In the genomic region with DNA sequence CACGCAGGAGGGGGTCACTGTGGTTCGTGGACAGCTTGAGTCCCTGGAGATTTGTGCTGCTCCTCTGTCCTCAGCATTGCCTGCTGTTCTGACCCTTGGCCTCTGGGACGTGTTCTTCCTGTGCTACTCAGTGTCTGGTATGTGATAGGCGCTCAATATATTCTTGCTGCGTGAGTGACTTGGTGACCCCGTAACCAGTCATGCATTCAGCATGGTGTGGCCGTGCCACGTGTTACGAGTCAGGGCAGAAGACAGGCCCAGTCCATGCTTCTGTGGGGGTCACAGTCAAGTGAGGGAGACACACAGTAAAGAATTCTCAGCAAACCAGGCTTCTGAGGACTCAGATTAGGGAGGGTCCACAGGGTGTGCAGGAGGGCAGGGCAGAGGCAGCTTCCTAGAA, we compare ENCODE assay signal across 12 cellular contexts. TPM values are rescaled to one million over a fixed set of nuclear protein-coding genes. Genes with fewer than 3 reads are reported as not detected.
DNase-seq lines count a peak whose midpoint lies in the region; ATAC-seq, FAIRE-seq and TF ChIP-seq lines count a peak whose summit lies in the region.
"Had no signal": no experiment of that assay in that cellular context is flagged by ENCODE, and none has a peak within 500 bp of the region (broad histone marks: within the 10 kb centered on the region; RNA-seq: fewer than 3 reads in every experiment).

No MANE protein-coding gene starts in this region.

- H4K20me1 ChIP-seq in K562 (replicated peaks; ENCODE audit: control insufficient read depth, insufficient read depth, low read length) = peaks cover 84% of the 10 kb centered on the region

- peaks cover 56% of the 10 kb centered on the region; the same call in 2 of the 3 replicates for H3K36me3 ChIP-seq in K562 (ENCODE audit: control insufficient read depth, insufficient read depth, low read length)
- peaks cover 0 to 2% of the 10 kb centered on the region in 2 donors for H3K36me3 ChIP-seq in mucosa of rectum (ENCODE audit: control insufficient read depth in 2 of 2, insufficient read depth in 2 of 2, low read length in 2 of 2)

- no peak for TF ChIP-seq EP300 in K562 (IDR thresholded peaks at IDR 0.05; ENCODE audit: low read length)

- no peaks in the 10 kb centered on the region for H3K9me3 ChIP-seq in K562 (replicated peaks; ENCODE audit: control insufficient read depth, insufficient read depth, low read depth, low read length)
- H3K9me3 ChIP-seq in mucosa of rectum (ENCODE audit: control insufficient read depth in 2 of 2, low read length in 2 of 2) = no peaks in the 10 kb centered on the region

- WGBS in K562 (ENCODE audit: insufficient coverage, low coverage, missing lambda C conversion rate) = 81% methylated on average over 9 of the region's 9 CpGs

- intact Hi-C loops in K562 (cut with micrococcal nuclease) = no loop called here

- no peak for FAIRE-seq in K562 (lab: Jason Lieb, UNC)
- FAIRE-seq: TTC549 had no signal

- no peak for TF ChIP-seq RAD21 in K562 (CRISPR knock-in tag; conservative IDR thresholded peaks at IDR 0.05 in 1 of 2, IDR thresholded peaks at IDR 0.05 in 1 of 2)

- TF ChIP-seq CTCF in K562 (IDR thresholded peaks at IDR 0.05 in 2 of 3, conservative IDR thresholded peaks at IDR 0.05 in 1 of 3; ENCODE audit: insufficient read depth in 2 of 3, low read depth in 1 of 3, low read length in 3 of 3) = no peak

- POLR2A ChIA-PET in K562 (lab: Yijun Ruan, JAX) = interaction anchor here (0.8 to 1.6 kb wide), 3 partner anchors 8 to 80 kb away, joined by 3 to 7 read pairs (median 4); a partner anchor contains a TSS

- peak overlapping the region in 1 of 2 experiments; percentile 63; a peak in 2 of 4 replicates for H3K9ac ChIP-seq in K562 (ENCODE audit: insufficient read depth in 1 of 2, low read depth in 2 of 2, low read length in 2 of 2)
- H3K9ac ChIP-seq in mucosa of rectum (ENCODE audit: low read depth in 1 of 2, low read length in 2 of 2) = peak overlapping the region; percentile 41 to 44

- H3K27ac ChIP-seq in K562 (ENCODE audit: extremely low read depth, low read depth, low read length) (no peak overlapping the region; the same call in 2 of the 3 replicates), mucosa of rectum (ENCODE audit: low read depth in 2 of 2, low read length in 2 of 2) (peak overlapping the region; percentile 46 to 75)

- in situ Hi-C loops in Caki2 (cut with HindIII; ENCODE audit: low pct_unique_long_range_greater_than_20kb, low sequenced_read_pairs) (no loop called here), K562 (cut with MboI) (no loop called here)

- ATAC-seq in K562 (no peak), GM18519 (IDR thresholded peaks at IDR 0.05; ENCODE audit: low FRiP score, unreplicated experiment) (no peak), GM21526 (IDR thresholded peaks at IDR 0.05; ENCODE audit: low FRiP score, unreplicated experiment) (no peak), GM21423 (IDR thresholded peaks at IDR 0.05; ENCODE audit: unreplicated experiment) (no peak)

- peaks cover 15% of the 10 kb centered on the region for H3K9me1 ChIP-seq in K562 (ENCODE audit: control insufficient read depth, insufficient read depth, low read length)

- H2AFZ ChIP-seq in K562 (ENCODE audit: low read depth, low read length) = no peak overlapping the region

- peaks cover 97% of the 10 kb centered on the region for H3K79me2 ChIP-seq in K562 (ENCODE audit: control insufficient read depth, insufficient read depth, low read length)

- CTCF ChIA-PET in K562 (lab: Yijun Ruan, JAX; ENCODE audit: low intra/inter-chr PET ratio) = no interaction called here

- no peak overlapping the region for H3K4me2 ChIP-seq in K562 (ENCODE audit: insufficient read depth, low read length)

- BruUV-seq in K562 (replicated peaks; lab: Mats Ljungman, UMichigan) = no TSS peak

- TF ChIP-seq POLR2A in K562 (conservative IDR thresholded peaks at IDR 0.05) = no peak

- H3K4me3 ChIP-seq in K562 (no peak overlapping the region), mucosa of rectum (ENCODE audit: low read length in 2 of 2) (no peak overlapping the region)

- H3K27me3 ChIP-seq in K562 (ENCODE audit: control insufficient read depth in 2 of 2, insufficient read depth in 2 of 2, low read length in 2 of 2) (no peaks in the 10 kb centered on the region), mucosa of rectum (ENCODE audit: control insufficient read depth in 2 of 2, insufficient read depth in 2 of 2, low read length in 2 of 2) (no peaks in the 10 kb centered on the region)

- H3K4me1 ChIP-seq in K562 (replicated peaks in 1 of 2; ENCODE audit: control insufficient read depth in 2 of 2, insufficient read depth in 2 of 2, low read length in 2 of 2) = peaks cover 34 to 57% of the 10 kb centered on the region in 2 experiments
- H3K4me1 ChIP-seq in mucosa of rectum (ENCODE audit: control insufficient read depth in 2 of 2, insufficient read depth in 2 of 2, low read length in 2 of 2) = peaks cover 47 to 49% of the 10 kb centered on the region in 2 donors

- DNase-seq in Caki2 (ENCODE audit: low read depth) = peak; percentile 93
- no peak for DNase-seq in K562 (ENCODE audit: extremely low read depth in 1 of 4, low spot score in 3 of 4)
- DNase-seq: AML-193; effector memory CD4-positive, alpha-beta T cell; islet precursor cell; NCI-H2029 had no signal

RNA-seq across cellular contexts. Expression of a gene that starts 7.8 kb away (rescaled TPM):
- 95.2 and 106 TPM in 2 replicates for total RNA-seq in Caki2 (2014; rRNA removed; shearing (Covaris generic); ENCODE audit: low replicate concordance)
- total RNA-seq in K562 (2011; cell fraction: chromatin; rRNA removed; ENCODE audit: low replicate concordance) = 32.7 and 64.0 TPM in 2 replicates
- total RNA-seq in K562 (2011; cell fraction: nucleolus; rRNA removed) = 49.9 and 53.4 TPM in 2 replicates
- total RNA-seq in K562 (2011; cell fraction: nucleoplasm; rRNA removed) = 37.0 and 42.9 TPM in 2 replicates
- total RNA-seq in K562 (2014; rRNA removed) (20.3 and 38.6 TPM in 2 replicates), K562 (2014; rRNA removed; fragmentation: Illumina TruSeq; extraction: Trizol) (3.1 and 3.5 TPM in 2 replicates), K562 (2015; rRNA removed; fragmentation: Illumina TruSeq; extraction: Trizol) (7.9 and 8.4 TPM in 2 replicates), K562 (2021) (16.4 and 17.6 TPM in 2 replicates)
- polyA plus RNA-seq in K562 (2011; rRNA removed) (7.3 and 8.0 TPM in 2 replicates), K562 (2014; fragmentation: Illumina TruSeq; extraction: Trizol) (2.7 and 5.0 TPM in 2 replicates), K562 (2014; fragmentation: Nextera tagmentation; extraction: Ambion mirVana) (under 1 TPM; 0.04 to 0.10 TPM), K562 (2014; rRNA removed) (19.9 and 22.0 TPM in 2 replicates)
- polyA plus RNA-seq in K562 (2011; cell fraction: cytosol; rRNA removed) = 7.1 and 13.5 TPM in 2 replicates
- 51.3 and 83.8 TPM in 2 replicates for polyA plus RNA-seq in K562 (2011; cell fraction: nucleus; rRNA removed)
- polyA plus RNA-seq in K562 (2012) = 18.5 and 23.4 TPM in 2 replicates
- polyA minus RNA-seq in K562 (2011; rRNA and poly(A)+ RNA removed) = 4.4 and 5.2 TPM in 2 replicates
- polyA minus RNA-seq in K562 (2011; cell fraction: cytosol; rRNA and poly(A)+ RNA removed) = 4.8 and 13.3 TPM in 2 replicates
- polyA minus RNA-seq in K562 (2011; cell fraction: nucleus; rRNA and poly(A)+ RNA removed) = 14.3 and 14.8 TPM in 2 replicates

RNA-seq across cellular contexts. Expression of a gene that starts 21.7 kb away (rescaled TPM):
- total RNA-seq in Caki2 (2014; rRNA removed; shearing (Covaris generic); ENCODE audit: low replicate concordance) = 79.7 and 108 TPM in 2 replicates
- 22.7 and 62.8 TPM in 2 replicates for total RNA-seq in K562 (2011; cell fraction: chromatin; rRNA removed; ENCODE audit: low replicate concordance)
- 37.2 and 43.2 TPM in 2 replicates for total RNA-seq in K562 (2011; cell fraction: nucleolus; rRNA removed)
- 26.5 and 32.7 TPM in 2 replicates for total RNA-seq in K562 (2011; cell fraction: nucleoplasm; rRNA removed)
- total RNA-seq in K562 (2014; rRNA removed) (54.9 and 62.7 TPM in 2 replicates), K562 (2014; rRNA removed; fragmentation: Illumina TruSeq; extraction: Trizol) (31.3 and 33.0 TPM in 2 replicates), K562 (2015; rRNA removed; fragmentation: Illumina TruSeq; extraction: Trizol) (39.5 and 42.3 TPM in 2 replicates), K562 (2021) (60.7 and 62.6 TPM in 2 replicates)
- polyA plus RNA-seq in K562 (2011; rRNA removed) (23.1 and 32.5 TPM in 2 replicates), K562 (2014; fragmentation: Illumina TruSeq; extraction: Trizol) (32.6 and 50.6 TPM in 2 replicates), K562 (2014; fragmentation: Nextera tagmentation; extraction: Ambion mirVana) (100 to 1,000 TPM in 1 of 2 experiments, 10 to 100 TPM in 1; 84.9 to 124 TPM), K562 (2014; rRNA removed) (49.6 and 57.5 TPM in 2 replicates)
- polyA plus RNA-seq in K562 (2011; cell fraction: cytosol; rRNA removed) = 41.8 and 86.0 TPM in 2 replicates
- 34.9 and 43.7 TPM in 2 replicates for polyA plus RNA-seq in K562 (2011; cell fraction: nucleus; rRNA removed)
- 41.3 and 54.9 TPM in 2 replicates for polyA plus RNA-seq in K562 (2012)
- polyA minus RNA-seq in K562 (2011; rRNA and poly(A)+ RNA removed) = 5.7 and 7.6 TPM in 2 replicates
- 17.8 and 23.9 TPM in 2 replicates for polyA minus RNA-seq in K562 (2011; cell fraction: cytosol; rRNA and poly(A)+ RNA removed)
- 7.9 and 11.3 TPM in 2 replicates for polyA minus RNA-seq in K562 (2011; cell fraction: nucleus; rRNA and poly(A)+ RNA removed)

RNA-seq across cellular contexts. Expression of a gene that starts 24.5 kb away (rescaled TPM):
- total RNA-seq in Caki2 (2014; rRNA removed; shearing (Covaris generic); ENCODE audit: low replicate concordance) = not detected in 2 replicates
- total RNA-seq in K562 (2011; cell fraction: chromatin; rRNA removed; ENCODE audit: low replicate concordance) = 0.25 and 1.9 TPM in 2 replicates
- total RNA-seq in K562 (2011; cell fraction: nucleolus; rRNA removed) = 2.4 and 3.5 TPM in 2 replicates
- total RNA-seq in K562 (2011; cell fraction: nucleoplasm; rRNA removed) = 0.92 and 1.3 TPM in 2 replicates
- 1.5 and 2.7 TPM in 2 replicates for total RNA-seq in K562 (2014; rRNA removed)
- 0.07 TPM in 1 of 2 replicates, not detected in the other for total RNA-seq in K562 (2014; rRNA removed; fragmentation: Illumina TruSeq; extraction: Trizol)
- 0.54 and 0.72 TPM in 2 replicates for total RNA-seq in K562 (2015; rRNA removed; fragmentation: Illumina TruSeq; extraction: Trizol)
- 8.8 and 10.3 TPM in 2 replicates for total RNA-seq in K562 (2021)
- 0.13 and 0.28 TPM in 2 replicates for polyA plus RNA-seq in K562 (2011; rRNA removed)
- polyA plus RNA-seq in K562 (2011; cell fraction: cytosol; rRNA removed) = 0.24 and 1.1 TPM in 2 replicates
- 0.52 and 1.4 TPM in 2 replicates for polyA plus RNA-seq in K562 (2011; cell fraction: nucleus; rRNA removed)
- 3.2 and 3.6 TPM in 2 replicates for polyA plus RNA-seq in K562 (2012)
- 0.39 and 2.0 TPM in 2 replicates for polyA plus RNA-seq in K562 (2014; fragmentation: Illumina TruSeq; extraction: Trizol)
- polyA plus RNA-seq in K562 (2014; fragmentation: Nextera tagmentation; extraction: Ambion mirVana) = under 1 TPM in 1 of 2 experiments, not detected in 1; 0.03 TPM
- 2.0 and 2.4 TPM in 2 replicates for polyA plus RNA-seq in K562 (2014; rRNA removed)
- polyA minus RNA-seq in K562 (2011; rRNA and poly(A)+ RNA removed) = 0.11 and 0.21 TPM in 2 replicates
- polyA minus RNA-seq in K562 (2011; cell fraction: cytosol; rRNA and poly(A)+ RNA removed) = 2.0 and 3.5 TPM in 2 replicates
- polyA minus RNA-seq in K562 (2011; cell fraction: nucleus; rRNA and poly(A)+ RNA removed) = 0.94 and 1.00 TPM in 2 replicates

RNA-seq across cellular contexts. Expression of a gene that starts 60.0 kb away (rescaled TPM):
- not detected in 2 replicates for total RNA-seq in Caki2 (2014; rRNA removed; shearing (Covaris generic); ENCODE audit: low replicate concordance)
- 0.30 TPM in 1 of 2 replicates, not detected in the other for total RNA-seq in K562 (2011; cell fraction: chromatin; rRNA removed; ENCODE audit: low replicate concordance)
- total RNA-seq in K562 (2011; cell fraction: nucleolus; rRNA removed) = 0.17 and 0.79 TPM in 2 replicates
- total RNA-seq in K562 (2011; cell fraction: nucleoplasm; rRNA removed) = 0.15 TPM in 2 replicates
- total RNA-seq in K562 (2014; rRNA removed) = 0.09 TPM in 1 of 2 replicates, not detected in the other
- total RNA-seq in K562 (2014; rRNA removed; fragmentation: Illumina TruSeq; extraction: Trizol) = not detected in 2 replicates
- total RNA-seq in K562 (2015; rRNA removed; fragmentation: Illumina TruSeq; extraction: Trizol) = not detected in 2 replicates
- total RNA-seq in K562 (2021) = 0.04 TPM in 2 replicates
- polyA plus RNA-seq in K562 (2011; rRNA removed) = 0.01 TPM in 1 of 2 replicates, not detected in the other
- 0.03 and 0.13 TPM in 2 replicates for polyA plus RNA-seq in K562 (2011; cell fraction: cytosol; rRNA removed)
- polyA plus RNA-seq in K562 (2011; cell fraction: nucleus; rRNA removed) = 0.11 and 0.20 TPM in 2 replicates
- polyA plus RNA-seq in K562 (2012) = 0.03 and 0.26 TPM in 2 replicates
- polyA plus RNA-seq in K562 (2014; fragmentation: Illumina TruSeq; extraction: Trizol) = 0.03 TPM in 1 of 2 replicates, not detected in the other
- polyA plus RNA-seq in K562 (2014; fragmentation: Nextera tagmentation; extraction: Ambion mirVana) = not detected
- polyA plus RNA-seq in K562 (2014; rRNA removed) = 0.04 and 0.07 TPM in 2 replicates
- not detected in 2 replicates for polyA minus RNA-seq in K562 (2011; rRNA and poly(A)+ RNA removed)
- polyA minus RNA-seq in K562 (2011; cell fraction: cytosol; rRNA and poly(A)+ RNA removed) = not detected in 2 replicates
- 0.11 and 0.13 TPM in 2 replicates for polyA minus RNA-seq in K562 (2011; cell fraction: nucleus; rRNA and poly(A)+ RNA removed)
- total RNA-seq: posterior vena cava had no signal
